11 cellular contexts compared by ENCODE assay signal in the genomic region with DNA sequence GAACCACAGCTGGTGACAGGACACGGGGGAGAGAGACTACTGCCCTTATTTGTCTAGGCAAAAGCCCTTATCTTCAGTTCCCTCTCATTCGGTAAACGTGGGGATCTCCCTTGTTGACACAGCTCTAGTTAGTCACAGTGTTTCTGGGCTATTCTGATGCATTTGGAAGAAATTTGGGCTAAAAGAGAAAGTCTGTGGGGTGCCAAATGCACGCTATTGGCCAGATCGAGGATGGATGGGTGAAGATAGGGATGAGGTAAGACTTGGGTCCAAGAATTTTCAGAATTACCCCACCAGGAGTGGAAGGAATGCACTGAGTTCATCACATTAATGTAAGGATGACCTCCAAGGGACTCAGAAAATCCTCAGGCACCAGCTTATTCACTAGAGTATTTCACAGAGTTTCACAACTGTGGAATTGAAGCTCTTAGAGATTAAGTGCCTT. TPM values are rescaled to one million over a fixed set of nuclear protein-coding genes. Genes with fewer than 3 reads are reported as not detected.
A peak's percentile ranks its signal among the peaks of the same experiment; 100 is the strongest.
DNase-seq lines count a peak whose midpoint lies in the region; ATAC-seq, FAIRE-seq and TF ChIP-seq lines count a peak whose summit lies in the region.
"Had no signal": no experiment of that assay in that cellular context is flagged by ENCODE, and none has a peak within 500 bp of the region (broad histone marks: within the 10 kb centered on the region; RNA-seq: fewer than 3 reads in every experiment).

No MANE protein-coding gene starts in this region.

- FAIRE-seq in D721Med (lab: Jason Lieb, UNC): no peak

- intact Hi-C loops in Right ventricle myocardium superior (cut with DNase I): no loop called here
- intact Hi-C loops in Right ventricle myocardium inferior (cut with DNase I): no loop called here
- intact Hi-C loops in aorta (cut with DNase I): no loop called here

- DNase-seq in Right ventricle myocardium superior (no peak), Right ventricle myocardium inferior (ENCODE audit: missing footprints) (no peak), fibroblast of the conjunctiva (ENCODE audit: low read depth) (peak; percentile 90), aorta (no peak), D721Med (ENCODE audit: insufficient read length, low spot score) (no peak), 8988T (no peak)
- DNase-seq: ACHN, NCI-H524 treated with DMSO at 0.1 percent for 48 hours had no signal

- no peak overlapping the region for H3K27ac ChIP-seq in aorta (ENCODE audit: low read depth in 1 of 2, low read length in 2 of 2)

- no peaks in the 10 kb centered on the region for H3K9me3 ChIP-seq in aorta (ENCODE audit: control insufficient read depth, low read length)
- H3K9me3 ChIP-seq: thoracic aorta had no signal

- H3K27me3 ChIP-seq in aorta (ENCODE audit: control insufficient read depth in 1 of 2, insufficient read depth in 2 of 2, low read length in 1 of 2): no peaks in the 10 kb centered on the region

- no peak overlapping the region for H3K4me3 ChIP-seq in aorta (ENCODE audit: low read length in 2 of 2)
- H3K4me3 ChIP-seq: thoracic aorta had no signal

- ATAC-seq in Right ventricle myocardium superior (ENCODE audit: poor library complexity): peak; percentile 17
- ATAC-seq in Right ventricle myocardium inferior: no peak
- peak; percentile 77 for ATAC-seq in HG03558 (IDR thresholded peaks at IDR 0.05; ENCODE audit: extremely low read depth, unreplicated experiment)
- ATAC-seq in aorta (ENCODE audit: low FRiP score): peak; percentile 33
- no peak for ATAC-seq in HG03159 (IDR thresholded peaks at IDR 0.05; ENCODE audit: unreplicated experiment)

- no peak for TF ChIP-seq CTCF in D721Med (IDR thresholded peaks at IDR 0.05; ENCODE audit: insufficient read depth, missing control alignments)

- H3K36me3 ChIP-seq in aorta (ENCODE audit: control insufficient read depth in 1 of 2, insufficient read depth in 2 of 2, low read length in 1 of 2): peaks cover 0 to 12% of the 10 kb centered on the region in 2 donors

- WGBS in aorta, 2 donors: 50 to 53% methylated on average over 5 of the region's 5 CpGs

- H3K4me1 ChIP-seq in aorta (ENCODE audit: control insufficient read depth in 1 of 2, insufficient read depth in 2 of 2, low read length in 2 of 2): no peaks in the 10 kb centered on the region

RNA-seq across cellular contexts. Expression of a gene that starts 49.2 kb away (rescaled TPM):
- 5.1 TPM for total RNA-seq in Right ventricle myocardium superior
- total RNA-seq in Right ventricle myocardium inferior: 7.6 TPM
- 10 to 100 TPM; 41.5 to 67.3 TPM for total RNA-seq in aorta
- 10 to 100 TPM; 13.6 to 15.5 TPM for polyA plus RNA-seq in aorta

Comparison
In these comparisons a context has a peak if more than half of its experiments do, and no peak if none do; other contexts are left out.
1. ATAC-seq: peak in Right ventricle myocardium superior (single experiment), HG03558 (single experiment) and aorta (single experiment); none in Right ventricle myocardium inferior (single experiment) and HG03159 (single experiment).